1 cellular context compared by ENCODE assay signal in the genomic region with DNA sequence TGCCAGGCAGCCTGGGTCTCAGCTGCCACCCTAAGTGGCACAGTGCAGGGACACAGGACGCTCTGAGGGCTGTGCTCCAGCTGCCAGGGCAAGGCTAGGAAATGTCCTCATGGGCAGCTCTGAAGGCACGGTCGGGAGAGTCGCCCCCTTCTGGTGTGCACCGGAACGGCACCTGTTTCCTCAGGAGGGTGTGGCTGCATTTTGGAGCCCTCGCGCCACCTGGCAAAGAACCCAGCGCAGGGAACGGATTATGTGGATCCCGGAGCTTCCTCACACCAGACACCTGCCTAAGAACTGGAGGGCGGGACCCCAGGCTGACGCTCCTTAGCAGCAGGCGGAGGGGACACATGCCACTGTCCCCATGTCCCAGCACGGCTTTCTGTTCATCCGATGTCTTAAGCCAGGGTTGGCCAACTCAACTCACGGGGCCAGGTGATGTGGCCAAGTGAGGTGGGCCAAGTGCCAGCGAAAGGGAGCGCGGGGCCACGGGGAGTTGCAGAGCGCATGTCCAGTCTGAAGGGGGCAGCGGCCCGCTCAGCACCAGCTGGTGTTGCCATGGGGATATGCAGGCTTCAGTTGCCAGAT.
TF ChIP-seq lines count a peak whose summit lies in the region.

No MANE protein-coding gene starts in this region.

TF ChIP-seq in HepG2, 621 proteins besides CTCF, POLR2A, EP300 and RAD21:
- TF ChIP-seq, protein P1, sequence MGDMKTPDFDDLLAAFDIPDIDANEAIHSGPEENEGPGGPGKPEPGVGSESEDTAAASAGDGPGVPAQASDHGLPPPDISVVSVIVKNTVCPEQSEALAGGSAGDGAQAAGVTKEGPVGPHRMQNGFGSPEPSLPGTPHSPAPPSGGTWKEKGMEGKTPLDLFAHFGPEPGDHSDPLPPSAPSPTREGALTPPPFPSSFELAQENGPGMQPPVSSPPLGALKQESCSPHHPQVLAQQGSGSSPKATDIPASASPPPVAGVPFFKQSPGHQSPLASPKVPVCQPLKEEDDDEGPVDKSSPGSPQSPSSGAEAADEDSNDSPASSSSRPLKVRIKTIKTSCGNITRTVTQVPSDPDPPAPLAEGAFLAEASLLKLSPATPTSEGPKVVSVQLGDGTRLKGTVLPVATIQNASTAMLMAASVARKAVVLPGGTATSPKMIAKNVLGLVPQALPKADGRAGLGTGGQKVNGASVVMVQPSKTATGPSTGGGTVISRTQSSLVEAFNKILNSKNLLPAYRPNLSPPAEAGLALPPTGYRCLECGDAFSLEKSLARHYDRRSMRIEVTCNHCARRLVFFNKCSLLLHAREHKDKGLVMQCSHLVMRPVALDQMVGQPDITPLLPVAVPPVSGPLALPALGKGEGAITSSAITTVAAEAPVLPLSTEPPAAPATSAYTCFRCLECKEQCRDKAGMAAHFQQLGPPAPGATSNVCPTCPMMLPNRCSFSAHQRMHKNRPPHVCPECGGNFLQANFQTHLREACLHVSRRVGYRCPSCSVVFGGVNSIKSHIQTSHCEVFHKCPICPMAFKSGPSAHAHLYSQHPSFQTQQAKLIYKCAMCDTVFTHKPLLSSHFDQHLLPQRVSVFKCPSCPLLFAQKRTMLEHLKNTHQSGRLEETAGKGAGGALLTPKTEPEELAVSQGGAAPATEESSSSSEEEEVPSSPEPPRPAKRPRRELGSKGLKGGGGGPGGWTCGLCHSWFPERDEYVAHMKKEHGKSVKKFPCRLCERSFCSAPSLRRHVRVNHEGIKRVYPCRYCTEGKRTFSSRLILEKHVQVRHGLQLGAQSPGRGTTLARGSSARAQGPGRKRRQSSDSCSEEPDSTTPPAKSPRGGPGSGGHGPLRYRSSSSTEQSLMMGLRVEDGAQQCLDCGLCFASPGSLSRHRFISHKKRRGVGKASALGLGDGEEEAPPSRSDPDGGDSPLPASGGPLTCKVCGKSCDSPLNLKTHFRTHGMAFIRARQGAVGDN (CRISPR knock-in tag; IDR thresholded peaks at IDR 0.05), result no peak
- TF ChIP-seq ZBTB33 (CRISPR knock-in tag; IDR thresholded peaks at IDR 0.05) (peak; percentile 44; the same call in 1 of the 2 replicates), STAG1 (CRISPR knock-in tag; IDR thresholded peaks at IDR 0.05) (peak; percentile 10; the same call in 1 of the 2 replicates)
TF ChIP-seq in HepG2: peak in this region for 2.
